Comparison of ENCODE assay signal across 8 cellular contexts in the genomic region with DNA sequence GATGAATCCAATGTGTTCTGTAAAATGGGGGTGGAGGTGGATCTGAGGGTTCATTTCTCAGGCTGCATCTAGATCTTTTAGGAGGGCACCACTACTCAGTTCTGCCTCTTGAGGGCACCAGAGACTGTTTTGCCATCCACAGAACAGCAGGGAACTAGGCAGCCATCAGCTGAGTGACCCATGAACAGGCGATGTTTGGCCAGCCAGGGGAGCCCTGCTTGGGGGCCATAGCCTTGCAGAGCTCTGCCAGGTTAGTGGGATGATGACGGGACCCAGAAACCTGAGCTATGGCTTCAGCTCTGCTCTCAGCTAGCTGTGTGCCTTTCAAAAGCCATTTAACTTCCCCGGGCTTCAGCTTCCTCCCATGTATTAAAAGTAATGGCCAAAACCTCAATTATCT. TPM values are rescaled to one million over a fixed set of nuclear protein-coding genes. Genes with fewer than 3 reads are reported as not detected.
DNase-seq lines count a peak whose midpoint lies in the region; ATAC-seq and TF ChIP-seq lines count a peak whose summit lies in the region.

No MANE protein-coding gene starts in this region.

- H3K36me3 Mint-ChIP-seq in osteocyte (ENCODE audit: unreplicated experiment), result no peaks in the 10 kb centered on the region

- POLR2A ChIA-PET in BJ (lab: Charles Lee), result no interaction called here

- CTCF ChIA-PET in BJ (lab: Yijun Ruan, JAX), result interaction anchor here (0.6 to 2.0 kb wide), 54 partner anchors 9 to 744 kb away, joined by 3 to 61 read pairs (median 4); partner anchors contain the start of genes NOS1AP and OLFML2B

- TF ChIP-seq CTCF in BJ (IDR thresholded peaks at IDR 0.05; ENCODE audit: insufficient read depth, low read depth, low read length) (peak; percentile 95), osteocyte (IDR thresholded peaks at IDR 0.05) (peak; percentile 94)

- H3K4me3 ChIP-seq in BJ (ENCODE audit: low read depth, low read length), result no peak overlapping the region
- no peak overlapping the region for H3K4me3 ChIP-seq in MG63

- peaks cover 11% of the 10 kb centered on the region for H3K27me3 Mint-ChIP-seq in osteocyte (ENCODE audit: unreplicated experiment)

- H3K27me3 ChIP-seq in BJ (ENCODE audit: control insufficient read depth, insufficient read depth, low read length) (peaks cover 3% of the 10 kb centered on the region; the same call in 1 of the 2 replicates), MG63 (no peaks in the 10 kb centered on the region; the same call in 1 of the 2 replicates)

- DNase-seq in BJ (ENCODE audit: low read depth) (no peak), MG63 (peak; percentile 57), RPMI7951 (ENCODE audit: low read depth) (peak; percentile 58), globus pallidus (ENCODE audit: low spot score) (peak; percentile 77), osteocyte (ENCODE audit: extremely low spot score, unreplicated experiment) (peak; percentile 86)
- peak; percentile 50 for DNase-seq in activated naive CD4-positive, alpha-beta T cell treated with anti-CD3 and anti-CD28 coated beads, Interleukin-2, amount 50 U/mL, for 16 hours

- H3K4me3 Mint-ChIP-seq in osteocyte (ENCODE audit: unreplicated experiment), result no peak overlapping the region

- no peaks in the 10 kb centered on the region for H3K9me3 Mint-ChIP-seq in osteocyte (ENCODE audit: unreplicated experiment)

- no peaks in the 10 kb centered on the region for H3K36me3 ChIP-seq in BJ (ENCODE audit: control insufficient read depth, insufficient read depth, low read length)
- no peaks in the 10 kb centered on the region for H3K36me3 ChIP-seq in MG63

- ATAC-seq in GM18868 (IDR thresholded peaks at IDR 0.05; ENCODE audit: unreplicated experiment) (peak; percentile 75), HG02623 (IDR thresholded peaks at IDR 0.05; ENCODE audit: unreplicated experiment) (no peak)

- peaks cover 2% of the 10 kb centered on the region for H3K4me1 Mint-ChIP-seq in osteocyte (ENCODE audit: unreplicated experiment)

- no peaks in the 10 kb centered on the region for H3K9me3 ChIP-seq in MG63

- no peak overlapping the region for H3K27ac Mint-ChIP-seq in osteocyte (ENCODE audit: unreplicated experiment)

RNA-seq across cellular contexts. Expression of gene NOS1AP, which starts 13.4 kb away (rescaled TPM):
- polyA plus RNA-seq in BJ (2011; rRNA removed), result 0.39 and 0.50 TPM in 2 replicates
- 1.6 TPM in 2 replicates for polyA minus RNA-seq in BJ (2011; rRNA and poly(A)+ RNA removed)
- total RNA-seq in MG63 (2014; rRNA removed; shearing (Covaris generic); ENCODE audit: low replicate concordance), result not detected in 2 replicates
- not detected in 2 replicates for total RNA-seq in RPMI7951 (2014; rRNA removed; shearing (Covaris generic))
- 2.5 and 2.9 TPM in 2 replicates for total RNA-seq in osteocyte

RNA-seq across cellular contexts. Expression of gene OLFML2B, which starts 32.4 kb away (rescaled TPM):
- 1.6 and 3.5 TPM in 2 replicates for polyA plus RNA-seq in BJ (2011; rRNA removed)
- polyA minus RNA-seq in BJ (2011; rRNA and poly(A)+ RNA removed), result 4.6 and 7.9 TPM in 2 replicates
- 0.20 TPM in 1 of 2 replicates, not detected in the other for total RNA-seq in MG63 (2014; rRNA removed; shearing (Covaris generic); ENCODE audit: low replicate concordance)
- 15.0 and 20.3 TPM in 2 replicates for total RNA-seq in RPMI7951 (2014; rRNA removed; shearing (Covaris generic))
- total RNA-seq in osteocyte, result 66.0 and 66.7 TPM in 2 replicates

Comparison
In these comparisons a context has a peak if more than half of its experiments do, and no peak if none do; other contexts are left out.
1. RNA of gene OLFML2B, which starts 32.4 kb away (total RNA-seq): 66.0 to 66.7 TPM in osteocyte and 15.0 to 20.3 TPM in RPMI7951; 0.20 TPM in MG63; every median in the first group is over 10 times any median in the second.